2 cellular contexts compared by ENCODE assay signal in the genomic region with DNA sequence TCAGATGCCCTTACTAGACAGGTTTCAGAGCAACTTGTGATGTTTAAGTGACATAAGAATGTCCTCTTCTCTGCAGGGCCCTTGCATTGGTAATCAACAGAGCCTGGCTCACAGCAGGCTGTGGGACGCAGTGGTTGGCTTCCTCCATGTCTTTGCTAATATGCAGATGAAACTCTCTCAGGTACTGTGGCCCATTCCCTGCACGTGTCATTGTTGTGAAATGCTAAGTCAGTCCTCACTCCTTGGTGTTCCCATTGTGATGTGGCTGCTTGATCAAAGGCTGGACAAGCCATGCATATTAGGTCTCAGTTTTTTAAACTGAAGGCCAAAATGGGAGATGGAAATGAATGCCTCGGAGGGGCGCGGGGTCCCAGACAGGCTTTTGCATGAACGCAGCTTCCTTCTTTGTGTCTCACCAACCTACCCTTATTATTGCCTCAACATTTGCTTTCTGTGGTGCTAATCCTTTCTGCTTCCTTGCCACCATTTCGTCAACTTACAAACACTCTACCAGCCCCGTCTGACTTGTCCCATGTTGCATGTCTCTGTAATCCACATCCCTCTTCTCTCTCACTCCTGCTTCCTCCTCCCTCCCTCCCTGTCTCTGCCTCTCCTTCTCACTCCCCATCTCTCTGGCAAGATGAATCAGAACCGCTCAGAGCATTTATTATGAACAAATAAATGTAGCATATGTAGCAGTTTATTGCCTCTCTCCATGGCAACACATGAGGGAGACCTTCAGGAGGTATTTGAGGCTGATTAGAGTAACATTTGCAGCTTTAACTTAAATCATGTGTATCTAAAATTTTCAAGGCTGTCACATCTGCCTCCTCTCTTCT.
TF ChIP-seq lines count a peak whose summit lies in the region.

No MANE protein-coding gene starts in this region.

TF ChIP-seq in GM23338, 12 proteins besides CTCF, POLR2A, EP300 and RAD21:
- TF ChIP-seq, protein P1, sequence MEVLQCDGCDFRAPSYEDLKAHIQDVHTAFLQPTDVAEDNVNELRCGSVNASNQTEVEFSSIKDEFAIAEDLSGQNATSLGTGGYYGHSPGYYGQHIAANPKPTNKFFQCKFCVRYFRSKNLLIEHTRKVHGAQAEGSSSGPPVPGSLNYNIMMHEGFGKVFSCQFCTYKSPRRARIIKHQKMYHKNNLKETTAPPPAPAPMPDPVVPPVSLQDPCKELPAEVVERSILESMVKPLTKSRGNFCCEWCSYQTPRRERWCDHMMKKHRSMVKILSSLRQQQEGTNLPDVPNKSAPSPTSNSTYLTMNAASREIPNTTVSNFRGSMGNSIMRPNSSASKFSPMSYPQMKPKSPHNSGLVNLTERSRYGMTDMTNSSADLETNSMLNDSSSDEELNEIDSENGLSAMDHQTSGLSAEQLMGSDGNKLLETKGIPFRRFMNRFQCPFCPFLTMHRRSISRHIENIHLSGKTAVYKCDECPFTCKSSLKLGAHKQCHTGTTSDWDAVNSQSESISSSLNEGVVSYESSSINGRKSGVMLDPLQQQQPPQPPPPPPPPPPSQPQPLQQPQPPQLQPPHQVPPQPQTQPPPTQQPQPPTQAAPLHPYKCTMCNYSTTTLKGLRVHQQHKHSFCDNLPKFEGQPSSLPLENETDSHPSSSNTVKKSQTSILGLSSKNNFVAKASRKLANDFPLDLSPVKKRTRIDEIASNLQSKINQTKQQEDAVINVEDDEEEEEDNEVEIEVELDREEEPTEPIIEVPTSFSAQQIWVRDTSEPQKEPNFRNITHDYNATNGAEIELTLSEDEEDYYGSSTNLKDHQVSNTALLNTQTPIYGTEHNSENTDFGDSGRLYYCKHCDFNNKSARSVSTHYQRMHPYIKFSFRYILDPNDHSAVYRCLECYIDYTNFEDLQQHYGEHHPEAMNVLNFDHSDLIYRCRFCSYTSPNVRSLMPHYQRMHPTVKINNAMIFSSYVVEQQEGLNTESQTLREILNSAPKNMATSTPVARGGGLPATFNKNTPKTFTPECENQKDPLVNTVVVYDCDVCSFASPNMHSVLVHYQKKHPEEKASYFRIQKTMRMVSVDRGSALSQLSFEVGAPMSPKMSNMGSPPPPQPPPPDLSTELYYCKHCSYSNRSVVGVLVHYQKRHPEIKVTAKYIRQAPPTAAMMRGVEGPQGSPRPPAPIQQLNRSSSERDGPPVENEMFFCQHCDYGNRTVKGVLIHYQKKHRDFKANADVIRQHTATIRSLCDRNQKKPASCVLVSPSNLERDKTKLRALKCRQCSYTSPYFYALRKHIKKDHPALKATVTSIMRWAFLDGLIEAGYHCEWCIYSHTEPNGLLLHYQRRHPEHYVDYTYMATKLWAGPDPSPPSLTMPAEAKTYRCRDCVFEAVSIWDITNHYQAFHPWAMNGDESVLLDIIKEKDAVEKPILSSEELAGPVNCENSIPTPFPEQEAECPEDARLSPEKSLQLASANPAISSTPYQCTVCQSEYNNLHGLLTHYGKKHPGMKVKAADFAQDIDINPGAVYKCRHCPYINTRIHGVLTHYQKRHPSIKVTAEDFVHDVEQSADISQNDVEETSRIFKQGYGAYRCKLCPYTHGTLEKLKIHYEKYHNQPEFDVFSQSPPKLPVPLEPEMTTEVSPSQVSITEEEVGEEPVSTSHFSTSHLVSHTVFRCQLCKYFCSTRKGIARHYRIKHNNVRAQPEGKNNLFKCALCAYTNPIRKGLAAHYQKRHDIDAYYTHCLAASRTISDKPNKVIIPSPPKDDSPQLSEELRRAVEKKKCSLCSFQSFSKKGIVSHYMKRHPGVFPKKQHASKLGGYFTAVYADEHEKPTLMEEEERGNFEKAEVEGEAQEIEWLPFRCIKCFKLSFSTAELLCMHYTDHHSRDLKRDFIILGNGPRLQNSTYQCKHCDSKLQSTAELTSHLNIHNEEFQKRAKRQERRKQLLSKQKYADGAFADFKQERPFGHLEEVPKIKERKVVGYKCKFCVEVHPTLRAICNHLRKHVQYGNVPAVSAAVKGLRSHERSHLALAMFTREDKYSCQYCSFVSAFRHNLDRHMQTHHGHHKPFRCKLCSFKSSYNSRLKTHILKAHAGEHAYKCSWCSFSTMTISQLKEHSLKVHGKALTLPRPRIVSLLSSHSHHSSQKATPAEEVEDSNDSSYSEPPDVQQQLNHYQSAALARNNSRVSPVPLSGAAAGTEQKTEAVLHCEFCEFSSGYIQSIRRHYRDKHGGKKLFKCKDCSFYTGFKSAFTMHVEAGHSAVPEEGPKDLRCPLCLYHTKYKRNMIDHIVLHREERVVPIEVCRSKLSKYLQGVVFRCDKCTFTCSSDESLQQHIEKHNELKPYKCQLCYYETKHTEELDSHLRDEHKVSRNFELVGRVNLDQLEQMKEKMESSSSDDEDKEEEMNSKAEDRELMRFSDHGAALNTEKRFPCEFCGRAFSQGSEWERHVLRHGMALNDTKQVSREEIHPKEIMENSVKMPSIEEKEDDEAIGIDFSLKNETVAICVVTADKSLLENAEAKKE (CRISPR knock-in tag; IDR thresholded peaks at IDR 0.05), result peak; percentile 90
- TF ChIP-seq EZH2phosphoT487 (IDR thresholded peaks at IDR 0.05; ENCODE audit: unreplicated experiment) (no peak), ZNF114 (CRISPR knock-in tag; IDR thresholded peaks at IDR 0.05) (peak; percentile 40; the same call in 1 of the 2 replicates), JUNB (IDR thresholded peaks at IDR 0.05; ENCODE audit: unreplicated experiment) (no peak), STAT1 (IDR thresholded peaks at IDR 0.05; ENCODE audit: unreplicated experiment) (no peak), NANOG (IDR thresholded peaks at IDR 0.05; ENCODE audit: borderline replicate concordance) (0 out of 2 replicates have a peak, but pooled peaks have one; percentile 26), CREB1 (CRISPR knock-in tag; IDR thresholded peaks at IDR 0.05; ENCODE audit: low read depth) (peak; percentile 46; the same call in 1 of the 2 replicates), ZNF331 (CRISPR knock-in tag; IDR thresholded peaks at IDR 0.05; ENCODE audit: low read depth) (no peak)
- TF ChIP-seq, protein P2, sequence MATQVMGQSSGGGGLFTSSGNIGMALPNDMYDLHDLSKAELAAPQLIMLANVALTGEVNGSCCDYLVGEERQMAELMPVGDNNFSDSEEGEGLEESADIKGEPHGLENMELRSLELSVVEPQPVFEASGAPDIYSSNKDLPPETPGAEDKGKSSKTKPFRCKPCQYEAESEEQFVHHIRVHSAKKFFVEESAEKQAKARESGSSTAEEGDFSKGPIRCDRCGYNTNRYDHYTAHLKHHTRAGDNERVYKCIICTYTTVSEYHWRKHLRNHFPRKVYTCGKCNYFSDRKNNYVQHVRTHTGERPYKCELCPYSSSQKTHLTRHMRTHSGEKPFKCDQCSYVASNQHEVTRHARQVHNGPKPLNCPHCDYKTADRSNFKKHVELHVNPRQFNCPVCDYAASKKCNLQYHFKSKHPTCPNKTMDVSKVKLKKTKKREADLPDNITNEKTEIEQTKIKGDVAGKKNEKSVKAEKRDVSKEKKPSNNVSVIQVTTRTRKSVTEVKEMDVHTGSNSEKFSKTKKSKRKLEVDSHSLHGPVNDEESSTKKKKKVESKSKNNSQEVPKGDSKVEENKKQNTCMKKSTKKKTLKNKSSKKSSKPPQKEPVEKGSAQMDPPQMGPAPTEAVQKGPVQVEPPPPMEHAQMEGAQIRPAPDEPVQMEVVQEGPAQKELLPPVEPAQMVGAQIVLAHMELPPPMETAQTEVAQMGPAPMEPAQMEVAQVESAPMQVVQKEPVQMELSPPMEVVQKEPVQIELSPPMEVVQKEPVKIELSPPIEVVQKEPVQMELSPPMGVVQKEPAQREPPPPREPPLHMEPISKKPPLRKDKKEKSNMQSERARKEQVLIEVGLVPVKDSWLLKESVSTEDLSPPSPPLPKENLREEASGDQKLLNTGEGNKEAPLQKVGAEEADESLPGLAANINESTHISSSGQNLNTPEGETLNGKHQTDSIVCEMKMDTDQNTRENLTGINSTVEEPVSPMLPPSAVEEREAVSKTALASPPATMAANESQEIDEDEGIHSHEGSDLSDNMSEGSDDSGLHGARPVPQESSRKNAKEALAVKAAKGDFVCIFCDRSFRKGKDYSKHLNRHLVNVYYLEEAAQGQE (IDR thresholded peaks at IDR 0.05; ENCODE audit: unreplicated experiment), result no peak

TF ChIP-seq in WTC11, 78 proteins besides CTCF, POLR2A, EP300 and RAD21 (continues in another document):
- TF ChIP-seq, protein P3, sequence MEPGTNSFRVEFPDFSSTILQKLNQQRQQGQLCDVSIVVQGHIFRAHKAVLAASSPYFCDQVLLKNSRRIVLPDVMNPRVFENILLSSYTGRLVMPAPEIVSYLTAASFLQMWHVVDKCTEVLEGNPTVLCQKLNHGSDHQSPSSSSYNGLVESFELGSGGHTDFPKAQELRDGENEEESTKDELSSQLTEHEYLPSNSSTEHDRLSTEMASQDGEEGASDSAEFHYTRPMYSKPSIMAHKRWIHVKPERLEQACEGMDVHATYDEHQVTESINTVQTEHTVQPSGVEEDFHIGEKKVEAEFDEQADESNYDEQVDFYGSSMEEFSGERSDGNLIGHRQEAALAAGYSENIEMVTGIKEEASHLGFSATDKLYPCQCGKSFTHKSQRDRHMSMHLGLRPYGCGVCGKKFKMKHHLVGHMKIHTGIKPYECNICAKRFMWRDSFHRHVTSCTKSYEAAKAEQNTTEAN (CRISPR knock-in tag; IDR thresholded peaks at IDR 0.05), result no peak
- no peak for TF ChIP-seq TEAD4 (CRISPR knock-in tag; IDR thresholded peaks at IDR 0.05)
- no peak for TF ChIP-seq ZNF232 (CRISPR knock-in tag; IDR thresholded peaks at IDR 0.05)
- no peak for TF ChIP-seq NFE2L1 (CRISPR knock-in tag; IDR thresholded peaks at IDR 0.05)
- TF ChIP-seq, protein P4, sequence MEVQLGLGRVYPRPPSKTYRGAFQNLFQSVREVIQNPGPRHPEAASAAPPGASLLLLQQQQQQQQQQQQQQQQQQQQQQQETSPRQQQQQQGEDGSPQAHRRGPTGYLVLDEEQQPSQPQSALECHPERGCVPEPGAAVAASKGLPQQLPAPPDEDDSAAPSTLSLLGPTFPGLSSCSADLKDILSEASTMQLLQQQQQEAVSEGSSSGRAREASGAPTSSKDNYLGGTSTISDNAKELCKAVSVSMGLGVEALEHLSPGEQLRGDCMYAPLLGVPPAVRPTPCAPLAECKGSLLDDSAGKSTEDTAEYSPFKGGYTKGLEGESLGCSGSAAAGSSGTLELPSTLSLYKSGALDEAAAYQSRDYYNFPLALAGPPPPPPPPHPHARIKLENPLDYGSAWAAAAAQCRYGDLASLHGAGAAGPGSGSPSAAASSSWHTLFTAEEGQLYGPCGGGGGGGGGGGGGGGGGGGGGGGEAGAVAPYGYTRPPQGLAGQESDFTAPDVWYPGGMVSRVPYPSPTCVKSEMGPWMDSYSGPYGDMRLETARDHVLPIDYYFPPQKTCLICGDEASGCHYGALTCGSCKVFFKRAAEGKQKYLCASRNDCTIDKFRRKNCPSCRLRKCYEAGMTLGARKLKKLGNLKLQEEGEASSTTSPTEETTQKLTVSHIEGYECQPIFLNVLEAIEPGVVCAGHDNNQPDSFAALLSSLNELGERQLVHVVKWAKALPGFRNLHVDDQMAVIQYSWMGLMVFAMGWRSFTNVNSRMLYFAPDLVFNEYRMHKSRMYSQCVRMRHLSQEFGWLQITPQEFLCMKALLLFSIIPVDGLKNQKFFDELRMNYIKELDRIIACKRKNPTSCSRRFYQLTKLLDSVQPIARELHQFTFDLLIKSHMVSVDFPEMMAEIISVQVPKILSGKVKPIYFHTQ (CRISPR knock-in tag; IDR thresholded peaks at IDR 0.05), result no peak
- TF ChIP-seq, protein P5, sequence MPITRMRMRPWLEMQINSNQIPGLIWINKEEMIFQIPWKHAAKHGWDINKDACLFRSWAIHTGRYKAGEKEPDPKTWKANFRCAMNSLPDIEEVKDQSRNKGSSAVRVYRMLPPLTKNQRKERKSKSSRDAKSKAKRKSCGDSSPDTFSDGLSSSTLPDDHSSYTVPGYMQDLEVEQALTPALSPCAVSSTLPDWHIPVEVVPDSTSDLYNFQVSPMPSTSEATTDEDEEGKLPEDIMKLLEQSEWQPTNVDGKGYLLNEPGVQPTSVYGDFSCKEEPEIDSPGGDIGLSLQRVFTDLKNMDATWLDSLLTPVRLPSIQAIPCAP (CRISPR knock-in tag; IDR thresholded peaks at IDR 0.05), result no peak
- no peak for TF ChIP-seq ZNF138 (CRISPR knock-in tag; conservative IDR thresholded peaks at IDR 0.05)
- TF ChIP-seq, protein P6, sequence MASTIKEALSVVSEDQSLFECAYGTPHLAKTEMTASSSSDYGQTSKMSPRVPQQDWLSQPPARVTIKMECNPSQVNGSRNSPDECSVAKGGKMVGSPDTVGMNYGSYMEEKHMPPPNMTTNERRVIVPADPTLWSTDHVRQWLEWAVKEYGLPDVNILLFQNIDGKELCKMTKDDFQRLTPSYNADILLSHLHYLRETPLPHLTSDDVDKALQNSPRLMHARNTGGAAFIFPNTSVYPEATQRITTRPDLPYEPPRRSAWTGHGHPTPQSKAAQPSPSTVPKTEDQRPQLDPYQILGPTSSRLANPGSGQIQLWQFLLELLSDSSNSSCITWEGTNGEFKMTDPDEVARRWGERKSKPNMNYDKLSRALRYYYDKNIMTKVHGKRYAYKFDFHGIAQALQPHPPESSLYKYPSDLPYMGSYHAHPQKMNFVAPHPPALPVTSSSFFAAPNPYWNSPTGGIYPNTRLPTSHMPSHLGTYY (CRISPR knock-in tag; IDR thresholded peaks at IDR 0.05), result no peak
- no peak for TF ChIP-seq SMAD3 (CRISPR knock-in tag; IDR thresholded peaks at IDR 0.05; ENCODE audit: borderline replicate concordance)
- TF ChIP-seq IRF2 (CRISPR knock-in tag; IDR thresholded peaks at IDR 0.05; ENCODE audit: borderline replicate concordance, low read depth), result no peak
- TF ChIP-seq GTF2I (CRISPR knock-in tag; conservative IDR thresholded peaks at IDR 0.05), result no peak
- TF ChIP-seq FOXJ3 (CRISPR knock-in tag; IDR thresholded peaks at IDR 0.05; ENCODE audit: borderline replicate concordance), result no peak
- no peak for TF ChIP-seq MYBL2 (CRISPR knock-in tag; IDR thresholded peaks at IDR 0.05)
- no peak for TF ChIP-seq FOXP1 (CRISPR knock-in tag; IDR thresholded peaks at IDR 0.05; ENCODE audit: borderline replicate concordance)
- TF ChIP-seq RELA (CRISPR knock-in tag; IDR thresholded peaks at IDR 0.05; ENCODE audit: borderline replicate concordance), result no peak
- TF ChIP-seq ZNF423 (CRISPR knock-in tag; IDR thresholded peaks at IDR 0.05), result no peak
- no peak for TF ChIP-seq TCF7 (CRISPR knock-in tag; IDR thresholded peaks at IDR 0.05; ENCODE audit: low read depth)
- TF ChIP-seq MXD4 (CRISPR knock-in tag; IDR thresholded peaks at IDR 0.05; ENCODE audit: borderline replicate concordance), result no peak
- TF ChIP-seq, protein P7, sequence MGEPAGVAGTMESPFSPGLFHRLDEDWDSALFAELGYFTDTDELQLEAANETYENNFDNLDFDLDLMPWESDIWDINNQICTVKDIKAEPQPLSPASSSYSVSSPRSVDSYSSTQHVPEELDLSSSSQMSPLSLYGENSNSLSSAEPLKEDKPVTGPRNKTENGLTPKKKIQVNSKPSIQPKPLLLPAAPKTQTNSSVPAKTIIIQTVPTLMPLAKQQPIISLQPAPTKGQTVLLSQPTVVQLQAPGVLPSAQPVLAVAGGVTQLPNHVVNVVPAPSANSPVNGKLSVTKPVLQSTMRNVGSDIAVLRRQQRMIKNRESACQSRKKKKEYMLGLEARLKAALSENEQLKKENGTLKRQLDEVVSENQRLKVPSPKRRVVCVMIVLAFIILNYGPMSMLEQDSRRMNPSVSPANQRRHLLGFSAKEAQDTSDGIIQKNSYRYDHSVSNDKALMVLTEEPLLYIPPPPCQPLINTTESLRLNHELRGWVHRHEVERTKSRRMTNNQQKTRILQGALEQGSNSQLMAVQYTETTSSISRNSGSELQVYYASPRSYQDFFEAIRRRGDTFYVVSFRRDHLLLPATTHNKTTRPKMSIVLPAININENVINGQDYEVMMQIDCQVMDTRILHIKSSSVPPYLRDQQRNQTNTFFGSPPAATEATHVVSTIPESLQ (CRISPR knock-in tag; IDR thresholded peaks at IDR 0.05), result no peak
- TF ChIP-seq PRRX2 (CRISPR knock-in tag; IDR thresholded peaks at IDR 0.05), result no peak
- TF ChIP-seq ZNF317 (CRISPR knock-in tag; IDR thresholded peaks at IDR 0.05; ENCODE audit: borderline replicate concordance, low read depth), result no peak
- TF ChIP-seq ZNF396 (CRISPR knock-in tag; IDR thresholded peaks at IDR 0.05; ENCODE audit: borderline replicate concordance), result no peak
- TF ChIP-seq NR3C1 (CRISPR knock-in tag; conservative IDR thresholded peaks at IDR 0.05; ENCODE audit: low read depth), result no peak
- TF ChIP-seq NFATC4 (CRISPR knock-in tag; IDR thresholded peaks at IDR 0.05), result no peak
- peak; percentile 96 for TF ChIP-seq FOXK1 (CRISPR knock-in tag; IDR thresholded peaks at IDR 0.05)
- no peak for TF ChIP-seq GABPB1 (CRISPR knock-in tag; IDR thresholded peaks at IDR 0.05)
